28 cellular contexts compared by ENCODE assay signal in genomic region chr13:88472316-88472715, GRCh38.
DNase-seq lines count a peak whose midpoint lies in the region; ATAC-seq, FAIRE-seq and TF ChIP-seq lines count a peak whose summit lies in the region.
"Had no signal": no experiment of that assay in that cellular context is flagged by ENCODE, and none has a peak within 500 bp of the region (broad histone marks: within the 10 kb centered on the region; RNA-seq: fewer than 3 reads in every experiment).

No MANE protein-coding gene starts in this region.

- H3K4me1 ChIP-seq in GM12878 (ENCODE audit: control insufficient read depth, insufficient read depth, low read length) (no peaks in the 10 kb centered on the region), mesendoderm (ENCODE audit: control insufficient read depth, low read depth, low read length) (no peaks in the 10 kb centered on the region)
- H3K4me1 ChIP-seq: heart left ventricle, SJSA1, thyroid gland had no signal

- H4K8ac ChIP-seq in mesendoderm (ENCODE audit: low read depth, low read length): no peak overlapping the region

- SMC1A ChIA-PET in GM12878 (lab: Charles Lee; ENCODE audit: uncharacterized antibody, unreplicated experiment): no interaction called here

- no peak overlapping the region for H2BK5ac ChIP-seq in mesendoderm (ENCODE audit: low read length)

- no peak overlapping the region for H3K27ac Mint-ChIP-seq in stimulated activated memory B cell treated with anti-CD40 and anti-IgM and Interleukin-4, amounts not matched to agents 10 μg/mL and 1 μg/mL and 100 μg/mL, for 72 hours
- no peak overlapping the region for H3K27ac Mint-ChIP-seq in type B pancreatic cell
- H3K27ac Mint-ChIP-seq: activated naive CD4-positive, alpha-beta T cell treated with anti-CD3 and anti-CD28 coated beads, Interleukin-2, amount 50 U/mL, for 72 hours; CD4-positive, alpha-beta T cell; GM23338; naive B cell; stimulated activated naive CD8-positive, alpha-beta T cell treated with anti-CD3 and anti-CD28 coated beads, Interleukin-15, Interleukin-2, amounts not matched to agents 100 ng/mL and 50 ng/mL, for 24 hours had no signal

- no peak overlapping the region for H3K56ac ChIP-seq in mesendoderm (ENCODE audit: low read length)

- no peak overlapping the region for H4K5ac ChIP-seq in mesendoderm (ENCODE audit: low read length)

- H3K4me2 ChIP-seq in GM12878 (ENCODE audit: control insufficient read depth, insufficient read depth): no peak overlapping the region
- H3K4me2 ChIP-seq in mesendoderm (ENCODE audit: low read length): no peak overlapping the region
- H3K4me2 ChIP-seq: GM23338 had no signal

- WGBS in GM12878 (ENCODE audit: insufficient coverage, insufficient replicate concordance, low lambda C conversion rate, missing lambda C conversion rate): 0% methylated on average over 3 of the region's 3 CpGs
- no CpG with 5 or more reads among the region's 3 CpGs for WGBS in mesendoderm (ENCODE audit: extremely low coverage, insufficient coverage, low lambda C conversion rate)

- H3K79me2 ChIP-seq in GM12878 (ENCODE audit: control insufficient read depth, insufficient read depth, low read length): no peaks in the 10 kb centered on the region
- H3K79me2 ChIP-seq in mesendoderm (ENCODE audit: control insufficient read depth, insufficient read depth, low read length): no peaks in the 10 kb centered on the region

- H3K4me3 ChIP-seq in GM12878 (no peak overlapping the region), mesendoderm (ENCODE audit: low read length) (no peak overlapping the region)
- H3K4me3 ChIP-seq: GM23338, heart left ventricle, SJSA1, thyroid gland had no signal

- no peak for TF ChIP-seq EP300 in GM12878 (IDR thresholded peaks at IDR 0.05; ENCODE audit: borderline replicate concordance in 1 of 2, control insufficient read depth in 1 of 2, low read depth in 2 of 2, low read length in 2 of 2)

- no peak overlapping the region for H3K23ac ChIP-seq in mesendoderm (ENCODE audit: low read length)

- H3K27ac ChIP-seq in GM12878 (ENCODE audit: control insufficient read depth, insufficient read depth) (no peak overlapping the region), mesendoderm (ENCODE audit: low read depth, low read length) (no peak overlapping the region)
- H3K27ac ChIP-seq: heart left ventricle, SJSA1, thyroid gland had no signal

- ATAC-seq in GM18858 (IDR thresholded peaks at IDR 0.05; ENCODE audit: unreplicated experiment) (peak; percentile 87), GM21786 (IDR thresholded peaks at IDR 0.05; ENCODE audit: unreplicated experiment) (peak; percentile 56), HG03135 (IDR thresholded peaks at IDR 0.05; ENCODE audit: unreplicated experiment) (peak; percentile 63), GM12878 (peak; percentile 76)
- ATAC-seq in stimulated activated memory B cell treated with anti-CD40 and anti-IgM and Interleukin-4, amounts not matched to agents 10 μg/mL and 1 μg/mL and 100 μg/mL, for 72 hours: no peak
- ATAC-seq: activated naive CD4-positive, alpha-beta T cell treated with anti-CD3 and anti-CD28 coated beads, Interleukin-2, amount 50 U/mL, for 72 hours; GM23338; heart left ventricle; left colon had no signal

- POLR2A ChIA-PET in GM12878 (lab: Charles Lee): no interaction called here

- no peak for TF ChIP-seq RAD21 in GM12878 (IDR thresholded peaks at IDR 0.05; ENCODE audit: insufficient read depth, low read depth, low read length)

- H2AK5ac ChIP-seq in mesendoderm (ENCODE audit: low read length): no peak overlapping the region

- H3K4ac ChIP-seq in mesendoderm (ENCODE audit: low read depth, low read length): no peak overlapping the region

- CTCF ChIA-PET in GM12878 (lab: Yijun Ruan, JAX): no interaction called here

- H3K36me3 ChIP-seq in GM12878 (ENCODE audit: control insufficient read depth in 2 of 2, insufficient read depth in 2 of 2, low read length in 1 of 2) (no peaks in the 10 kb centered on the region), mesendoderm (ENCODE audit: control insufficient read depth, insufficient read depth, low read length) (no peaks in the 10 kb centered on the region)
- H3K36me3 ChIP-seq: heart left ventricle, SJSA1, thyroid gland had no signal

- no peak overlapping the region for H2BK15ac ChIP-seq in mesendoderm (replicated peaks; ENCODE audit: low read depth)

- BruUV-seq in GM12878 (replicated peaks; lab: Mats Ljungman, UMichigan): no TSS peak

- H3K27me3 ChIP-seq in GM12878 (replicated peaks in 1 of 2; ENCODE audit: control insufficient read depth in 2 of 2, insufficient read depth in 2 of 2, low read length in 1 of 2) (no peaks in the 10 kb centered on the region), mesendoderm (ENCODE audit: insufficient read depth, low read length, poor library complexity) (no peaks in the 10 kb centered on the region)
- H3K27me3 ChIP-seq: heart left ventricle, SJSA1, thyroid gland had no signal

- H3K27me3 Mint-ChIP-seq in stimulated activated memory B cell treated with anti-CD40 and anti-IgM and Interleukin-4, amounts not matched to agents 10 μg/mL and 1 μg/mL and 100 μg/mL, for 72 hours: no peaks in the 10 kb centered on the region
- H3K27me3 Mint-ChIP-seq in type B pancreatic cell: no peaks in the 10 kb centered on the region
- H3K27me3 Mint-ChIP-seq: CD4-positive, alpha-beta T cell; naive B cell; stimulated activated naive CD8-positive, alpha-beta T cell treated with anti-CD3 and anti-CD28 coated beads, Interleukin-15, Interleukin-2, amounts not matched to agents 100 ng/mL and 50 ng/mL, for 24 hours had no signal

- RAD21 ChIA-PET in GM12878 (lab: Charles Lee; ENCODE audit: unreplicated experiment): no interaction called here

- H2AFZ ChIP-seq in GM12878 (ENCODE audit: control insufficient read depth, low read depth, low read length): no peak overlapping the region
- H2AFZ ChIP-seq: GM23338 had no signal

- H3K4me3 Mint-ChIP-seq in stimulated activated memory B cell treated with anti-CD40 and anti-IgM and Interleukin-4, amounts not matched to agents 10 μg/mL and 1 μg/mL and 100 μg/mL, for 72 hours: no peak overlapping the region
- no peak overlapping the region for H3K4me3 Mint-ChIP-seq in type B pancreatic cell
- H3K4me3 Mint-ChIP-seq: CD4-positive, alpha-beta T cell; GM23338; stimulated activated naive CD8-positive, alpha-beta T cell treated with anti-CD3 and anti-CD28 coated beads, Interleukin-15, Interleukin-2, amounts not matched to agents 100 ng/mL and 50 ng/mL, for 24 hours had no signal

- H3K36me3 Mint-ChIP-seq in stimulated activated memory B cell treated with anti-CD40 and anti-IgM and Interleukin-4, amounts not matched to agents 10 μg/mL and 1 μg/mL and 100 μg/mL, for 72 hours: no peaks in the 10 kb centered on the region
- H3K36me3 Mint-ChIP-seq in type B pancreatic cell: no peaks in the 10 kb centered on the region
- H3K36me3 Mint-ChIP-seq: activated naive CD4-positive, alpha-beta T cell treated with anti-CD3 and anti-CD28 coated beads, Interleukin-2, amount 50 U/mL, for 72 hours; naive B cell had no signal

- H3K9ac ChIP-seq in GM12878 (ENCODE audit: control insufficient read depth, insufficient read depth, low read length) (no peak overlapping the region), mesendoderm (ENCODE audit: low read length) (no peak overlapping the region)

- H3K4me1 Mint-ChIP-seq in stimulated activated memory B cell treated with anti-CD40 and anti-IgM and Interleukin-4, amounts not matched to agents 10 μg/mL and 1 μg/mL and 100 μg/mL, for 72 hours: no peaks in the 10 kb centered on the region
- no peaks in the 10 kb centered on the region for H3K4me1 Mint-ChIP-seq in type B pancreatic cell (ENCODE audit: unreplicated experiment)

- no peaks in the 10 kb centered on the region for H3K9me3 ChIP-seq in GM12878 (replicated peaks; ENCODE audit: control insufficient read depth, insufficient read depth, low read length)
- H3K9me3 ChIP-seq: SJSA1, thyroid gland had no signal

- H4K20me1 ChIP-seq in GM12878 (ENCODE audit: control insufficient read depth, insufficient read depth): no peaks in the 10 kb centered on the region

- H3K79me1 ChIP-seq in mesendoderm (ENCODE audit: low read length): no peaks in the 10 kb centered on the region

- no peak for TF ChIP-seq POLR2A in GM12878 (IDR thresholded peaks at IDR 0.05; ENCODE audit: low read depth, low read length)

- in situ Hi-C loops in GM12878 (cut with MboI): no loop called here

- TF ChIP-seq CTCF in GM12878 (IDR thresholded peaks at IDR 0.05 in 2 of 3, conservative IDR thresholded peaks at IDR 0.05 in 1 of 3; ENCODE audit: control insufficient read depth in 2 of 3, extremely low read depth in 1 of 3, insufficient read depth in 1 of 3, low read depth in 3 of 3, low read length in 3 of 3) (no peak), type B pancreatic cell (conservative IDR thresholded peaks at IDR 0.05) (no peak)

- no peak for DNase-seq in GM12878 (ENCODE audit: low read depth, low spot score)
- no peak for DNase-seq in type B pancreatic cell (ENCODE audit: extremely low spot score, unreplicated experiment)
- no peak for DNase-seq in occipital lobe (lab: John Stamatoyannopoulos, UW)
- no peak for DNase-seq in mesendoderm
- DNase-seq: activated CD4-positive, alpha-beta T cell treated with anti-CD3 and anti-CD28 coated beads for 4 hours; CD4-positive, alpha-beta T cell; central memory CD4-positive, alpha-beta T cell; heart left ventricle; IMR-90; left colon; mesenchymal stem cell; naive B cell; NCI-H1417; NCI-H510A treated with DMSO at 0.1 percent for 48 hours; retina; stimulated activated CD4-positive, alpha-beta T cell treated with anti-CD3 and anti-CD28 coated beads, Interleukin-4, amount 100 ng/mL, for 24 hours; thyroid gland had no signal

- no peak overlapping the region for H2BK120ac ChIP-seq in mesendoderm (ENCODE audit: low read depth, low read length)

- intact Hi-C loops in GM12878 (cut with micrococcal nuclease; ENCODE audit: unreplicated experiment): no loop called here

- H3K9me3 Mint-ChIP-seq in stimulated activated memory B cell treated with anti-CD40 and anti-IgM and Interleukin-4, amounts not matched to agents 10 μg/mL and 1 μg/mL and 100 μg/mL, for 72 hours: no peaks in the 10 kb centered on the region
- H3K9me3 Mint-ChIP-seq in type B pancreatic cell: no peaks in the 10 kb centered on the region
- H3K9me3 Mint-ChIP-seq: CD4-positive, alpha-beta T cell; GM23338; naive B cell; stimulated activated naive CD8-positive, alpha-beta T cell treated with anti-CD3 and anti-CD28 coated beads, Interleukin-15, Interleukin-2, amounts not matched to agents 100 ng/mL and 50 ng/mL, for 24 hours had no signal

- H3K18ac ChIP-seq in mesendoderm (ENCODE audit: low read length): no peak overlapping the region

- no peak for FAIRE-seq in GM12878 (lab: Jason Lieb, UNC)
- FAIRE-seq: astrocyte, endothelial cell of umbilical vein, RCC 7860 had no signal

TF ChIP-seq in GM12878, 131 proteins besides CTCF, POLR2A, EP300 and RAD21 (continues in another document):
- TF ChIP-seq ASH2L (IDR thresholded peaks at IDR 0.05; ENCODE audit: borderline replicate concordance, low read depth): no peak
- TF ChIP-seq FOXM1 (IDR thresholded peaks at IDR 0.05; ENCODE audit: low read depth, low read length): peak; percentile 30; the same call in 1 of the 2 replicates
- TF ChIP-seq ZZZ3 (IDR thresholded peaks at IDR 0.05; ENCODE audit: control insufficient read depth, insufficient read length, low read depth): no peak
- no peak for TF ChIP-seq CHD2 (IDR thresholded peaks at IDR 0.05; ENCODE audit: borderline replicate concordance, low read depth, low read length)
- no peak for TF ChIP-seq YBX1 (IDR thresholded peaks at IDR 0.05)
- no peak for TF ChIP-seq SUZ12 (IDR thresholded peaks at IDR 0.05; ENCODE audit: unreplicated experiment)
